Comparison of ENCODE assay signal across 8 cellular contexts in genomic region chr10:70066190-70066589, GRCh38. TPM values are rescaled to one million over a fixed set of nuclear protein-coding genes. Genes with fewer than 3 reads are reported as not detected.
"Had no signal": no experiment of that assay in that cellular context is flagged by ENCODE, and none has a peak within 500 bp of the region (broad histone marks: within the 10 kb centered on the region; RNA-seq: fewer than 3 reads in every experiment).

No MANE protein-coding gene starts in this region.

- H3K4me3 Mint-ChIP-seq: GM23338, H9 had no signal

- DNase-seq: H9, HCEC 1CT, IMR-90, KBM-7 had no signal

- ATAC-seq: GM23338 had no signal

- H2AFZ ChIP-seq: GM23338 had no signal

- H3K27ac Mint-ChIP-seq: GM23338, H9 had no signal

- FAIRE-seq: H1, H54 had no signal

- H3K9me3 Mint-ChIP-seq: GM23338, H9 had no signal

- H3K4me3 ChIP-seq: GM23338 had no signal

- H3K4me2 ChIP-seq: GM23338 had no signal

RNA-seq across cellular contexts. Expression of gene MACROH2A2, which starts 13.5 kb away (rescaled TPM):
- total RNA-seq: HT-29 had no signal
